8 cellular contexts compared by ENCODE assay signal in the genomic region with DNA sequence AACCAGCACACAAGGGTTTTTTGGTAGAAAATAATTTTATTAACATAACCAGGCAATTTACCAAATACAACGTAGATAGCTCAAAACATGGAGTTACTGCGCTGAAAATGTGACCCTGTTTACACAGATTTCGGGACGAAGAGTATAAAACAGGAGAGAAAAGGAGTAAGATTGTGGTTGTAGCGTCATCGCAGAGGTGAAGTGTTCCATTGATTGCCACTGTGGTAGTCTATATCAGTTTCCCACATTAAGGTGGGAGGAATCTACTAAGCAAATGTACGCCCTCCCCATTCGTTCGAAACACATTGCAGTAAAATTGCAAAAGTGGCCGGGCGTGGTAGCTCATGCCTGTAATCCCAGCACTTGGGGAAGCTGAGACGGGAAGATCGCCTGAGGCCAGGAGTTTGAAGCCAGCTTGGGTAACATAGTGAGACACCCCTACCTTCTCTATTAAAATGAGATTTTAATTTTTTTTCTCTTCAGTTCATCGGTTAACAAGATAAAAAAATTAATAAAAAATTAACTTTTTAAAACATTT. TPM values are rescaled to one million over a fixed set of nuclear protein-coding genes. Genes with fewer than 3 reads are reported as not detected.
DNase-seq lines count a peak whose midpoint lies in the region; ATAC-seq, FAIRE-seq and TF ChIP-seq lines count a peak whose summit lies in the region.
"Not testable (repeated sequence)": the region's sequence is repeated elsewhere in the genome, so short reads cannot be mapped to it uniquely, and the experiment has no call there.

No MANE protein-coding gene starts in this region.

- H3K9ac ChIP-seq in BLaER1 (peak overlapping the region; percentile 96; the same call in 1 of the 2 replicates), iPS-20b (ENCODE audit: low read depth, low read length) (peak overlapping the region; percentile 90; the same call in 1 of the 2 replicates)
- not testable (repeated sequence) for H3K9ac ChIP-seq in HUES6 (ENCODE audit: low read length); H1 (replicated peaks in 1 of 4; ENCODE audit: extremely low read depth in 1 of 4, low read depth in 3 of 4, low read length in 3 of 4)

- H3K36me3 ChIP-seq in BLaER1; HUES6 (ENCODE audit: control insufficient read depth, insufficient read depth, low read length); SJCRH30; H1 (ENCODE audit: control insufficient read depth in 2 of 4, insufficient read depth in 4 of 4, low read length in 3 of 4); iPS-20b (ENCODE audit: insufficient read depth, low read depth, low read length): not testable (repeated sequence)

- CTCF ChIA-PET in H1 (lab: Charles Lee; ENCODE audit: partially characterized antibody): not testable (repeated sequence)

- not testable (repeated sequence) for H2BK12ac ChIP-seq in H1 (ENCODE audit: low read depth, low read length)

- not testable (repeated sequence) for H3K18ac ChIP-seq in H1 (ENCODE audit: extremely low read depth, low read length)

- not testable (repeated sequence) for TF ChIP-seq CTCF in H1 (IDR thresholded peaks at IDR 0.05; ENCODE audit: control extremely low read depth in 1 of 3, insufficient read depth in 1 of 3, low read depth in 1 of 3, low read length in 3 of 3); nephron progenitor cell (IDR thresholded peaks at IDR 0.05)

- peaks cover 40% of the 10 kb centered on the region for H4K20me1 ChIP-seq in BLaER1
- H4K20me1 ChIP-seq in H1 (replicated peaks in 1 of 2; ENCODE audit: control insufficient read depth in 1 of 2, insufficient read depth in 2 of 2, low read length in 2 of 2): not testable (repeated sequence)

- not testable (repeated sequence) for TF ChIP-seq POLR2A in H1 (IDR thresholded peaks at IDR 0.05; ENCODE audit: control extremely low read depth in 1 of 2, low read depth in 2 of 2, low read length in 2 of 2)

- H3K23me2 ChIP-seq in H1 (ENCODE audit: low read depth, low read length): not testable (repeated sequence)

- peak overlapping the region; percentile 90 for H3K4me3 ChIP-seq in BLaER1
- H3K4me3 ChIP-seq in HUES6 (ENCODE audit: low read depth, low read length): peak overlapping the region; percentile 98
- peak overlapping the region; percentile 92 for H3K4me3 ChIP-seq in SJCRH30
- peak overlapping the region; percentile 62 to 83 (median 75) for H3K4me3 ChIP-seq in H1 (ENCODE audit: extremely low read depth in 1 of 4, insufficient read depth in 2 of 4, low read depth in 3 of 4, low read length in 4 of 4)
- H3K4me3 ChIP-seq in iPS-20b (ENCODE audit: low read length): peak overlapping the region; percentile 81

- H3K4me1 ChIP-seq in BLaER1: peaks cover 25% of the 10 kb centered on the region
- H3K4me1 ChIP-seq in HUES6 (ENCODE audit: control insufficient read depth, insufficient read depth, low read length); SJCRH30; H1 (replicated peaks in 1 of 4; ENCODE audit: control insufficient read depth in 3 of 4, insufficient read depth in 4 of 4, low read length in 3 of 4); iPS-20b (ENCODE audit: insufficient read depth, low read length): not testable (repeated sequence)

- H4K5ac ChIP-seq in H1 (ENCODE audit: insufficient read length, low read depth, low read length): not testable (repeated sequence)

- H3K4ac ChIP-seq in H1 (replicated peaks; ENCODE audit: insufficient read length, low read depth, low read length): not testable (repeated sequence)

- not testable (repeated sequence) for H2BK15ac ChIP-seq in H1 (ENCODE audit: low read length)

- not testable (repeated sequence) for H3K27ac Mint-ChIP-seq in activated naive CD8-positive, alpha-beta T cell; nephron progenitor cell
- H3K27ac Mint-ChIP-seq in stimulated activated naive B cell treated with anti-CD40 and anti-IgM and Interleukin-4, amounts not matched to agents 10 μg/mL and 1 μg/mL and 100 μg/mL, for 72 hours: peak overlapping the region; percentile 51

- H2BK120ac ChIP-seq in H1 (replicated peaks; ENCODE audit: low read depth, low read length): not testable (repeated sequence)

- H3K27ac ChIP-seq in BLaER1; HUES6 (ENCODE audit: low read depth, low read length); SJCRH30; H1 (ENCODE audit: low read depth, low read length); iPS-20b (ENCODE audit: low read length): not testable (repeated sequence)

- H3K9me3 Mint-ChIP-seq in activated naive CD8-positive, alpha-beta T cell (ENCODE audit: low read depth); nephron progenitor cell; stimulated activated naive B cell treated with anti-CD40 and anti-IgM and Interleukin-4, amounts not matched to agents 10 μg/mL and 1 μg/mL and 100 μg/mL, for 72 hours: not testable (repeated sequence)

- H3K79me2 ChIP-seq in H1 (ENCODE audit: control insufficient read depth in 1 of 2, insufficient read depth in 2 of 2, low read length in 2 of 2): peaks cover 2 to 19% of the 10 kb centered on the region in 2 experiments; a peak in 3 of 4 replicates

- FAIRE-seq in H1 (lab: Jason Lieb, UNC): not testable (repeated sequence)

- H3K27me3 Mint-ChIP-seq in activated naive CD8-positive, alpha-beta T cell; nephron progenitor cell (ENCODE audit: low read depth, poor library complexity); stimulated activated naive B cell treated with anti-CD40 and anti-IgM and Interleukin-4, amounts not matched to agents 10 μg/mL and 1 μg/mL and 100 μg/mL, for 72 hours: not testable (repeated sequence)

- not testable (repeated sequence) for H3K14ac ChIP-seq in H1 (ENCODE audit: insufficient read length)

- TF ChIP-seq RAD21 in H1 (IDR thresholded peaks at IDR 0.05 in 1 of 2, conservative IDR thresholded peaks at IDR 0.05 in 1 of 2; ENCODE audit: low read depth in 2 of 2, low read length in 2 of 2): not testable (repeated sequence)

- H3K27me3 ChIP-seq in BLaER1; HUES6 (ENCODE audit: control insufficient read depth, insufficient read depth, low read length); SJCRH30; H1 (replicated peaks in 1 of 4; ENCODE audit: control insufficient read depth in 3 of 4, extremely low read depth in 1 of 4, insufficient read depth in 3 of 4, low read length in 3 of 4); iPS-20b (ENCODE audit: insufficient read depth, low read length): not testable (repeated sequence)

- TF ChIP-seq EP300 in H1 (IDR thresholded peaks at IDR 0.05; ENCODE audit: borderline replicate concordance in 1 of 2, low read depth in 2 of 2, low read length in 2 of 2): not testable (repeated sequence)

- H3K56ac ChIP-seq in H1 (replicated peaks; ENCODE audit: insufficient read length, low read depth, low read length): not testable (repeated sequence)

- H3K4me3 Mint-ChIP-seq in activated naive CD8-positive, alpha-beta T cell: peak overlapping the region; percentile 89
- peak overlapping the region; percentile 93 for H3K4me3 Mint-ChIP-seq in nephron progenitor cell
- H3K4me3 Mint-ChIP-seq in stimulated activated naive B cell treated with anti-CD40 and anti-IgM and Interleukin-4, amounts not matched to agents 10 μg/mL and 1 μg/mL and 100 μg/mL, for 72 hours: peak overlapping the region in 1 of 2 donors; percentile 50

- H2AK5ac ChIP-seq in H1 (ENCODE audit: low read depth, low read length): not testable (repeated sequence)

- not testable (repeated sequence) for H4K91ac ChIP-seq in H1 (replicated peaks; ENCODE audit: insufficient read length, low read length)

- not testable (repeated sequence) for H4K8ac ChIP-seq in H1 (ENCODE audit: extremely low read depth, insufficient read depth, low read length)

- not testable (repeated sequence) for H3K23ac ChIP-seq in H1 (ENCODE audit: insufficient read length)

- POLR2A ChIA-PET in H1 (lab: Charles Lee; ENCODE audit: partially characterized antibody): not testable (repeated sequence)

- not testable (repeated sequence) for H2BK20ac ChIP-seq in H1 (ENCODE audit: low read length)

- not testable (repeated sequence) for ATAC-seq in stimulated activated naive B cell treated with anti-CD40 and anti-IgM and Interleukin-4, amounts not matched to agents 10 μg/mL and 1 μg/mL and 100 μg/mL, for 72 hours (replicated peaks)

- H2AFZ ChIP-seq in H1 (ENCODE audit: low read length): not testable (repeated sequence)

- H2BK5ac ChIP-seq in H1 (ENCODE audit: low read depth, low read length): not testable (repeated sequence)

- not testable (repeated sequence) for H3K36me3 Mint-ChIP-seq in activated naive CD8-positive, alpha-beta T cell; nephron progenitor cell (ENCODE audit: low read depth); stimulated activated naive B cell treated with anti-CD40 and anti-IgM and Interleukin-4, amounts not matched to agents 10 μg/mL and 1 μg/mL and 100 μg/mL, for 72 hours

- H3K4me2 ChIP-seq in BLaER1 (peak overlapping the region; percentile 100), H1 (ENCODE audit: insufficient read depth in 1 of 2, low read depth in 2 of 2, low read length in 2 of 2) (peak overlapping the region; percentile 86 to 99)

- WGBS in H1 (ENCODE audit: extremely low coverage in 1 of 2, insufficient coverage in 1 of 2, insufficient read length in 1 of 2, insufficient replicate concordance in 2 of 2, low coverage in 1 of 2, low lambda C conversion rate in 2 of 2, missing lambda C conversion rate in 1 of 2), 2 experiments: 78% methylated on average over 14 of the region's 14 CpGs; no CpG with 5 or more reads in 1 of the 2 experiments

- H3K79me1 ChIP-seq in H1 (ENCODE audit: low read depth, low read length): not testable (repeated sequence)

- peaks cover 15% of the 10 kb centered on the region for H3K4me1 Mint-ChIP-seq in activated naive CD8-positive, alpha-beta T cell (ENCODE audit: low read depth)
- H3K4me1 Mint-ChIP-seq in nephron progenitor cell: peaks cover 31% of the 10 kb centered on the region
- H3K4me1 Mint-ChIP-seq in stimulated activated naive B cell treated with anti-CD40 and anti-IgM and Interleukin-4, amounts not matched to agents 10 μg/mL and 1 μg/mL and 100 μg/mL, for 72 hours: peaks cover 13 to 20% of the 10 kb centered on the region in 2 donors

- not testable (repeated sequence) for H3K9me3 ChIP-seq in BLaER1; HUES6 (ENCODE audit: control insufficient read depth, insufficient read depth, low read depth, low read length); SJCRH30 (replicated peaks); H1 (ENCODE audit: insufficient read depth in 2 of 2, low read depth in 1 of 2, low read length in 1 of 2); iPS-20b (ENCODE audit: insufficient read depth, low read depth, low read length)

- DNase-seq in SJCRH30; H1 (ENCODE audit: low read depth in 1 of 2, low spot score in 2 of 2); nephron progenitor cell; stimulated activated naive B cell treated with anti-CD40 and anti-IgM and Interleukin-4, amounts not matched to agents 10 μg/mL and 1 μg/mL and 100 μg/mL, for 72 hours: not testable (repeated sequence)

RNA-seq across cellular contexts. Expression of a gene that starts 1.0 kb away (rescaled TPM):
- 37.5 and 48.7 TPM in 2 replicates for total RNA-seq in SJCRH30 (2014; rRNA removed; shearing (Covaris generic))
- 118 and 123 TPM in 2 replicates for total RNA-seq in H1 (2021; fragmentation: NEBNext Ultra II Directional; extraction: Animal tissue kit (Norgen Biotek cat#: 25700))
- polyA plus RNA-seq in H1 (2011; rRNA removed): 46.3 and 56.6 TPM in 2 replicates
- 71.2 TPM for polyA plus RNA-seq in H1 (2011; cell fraction: cytosol; rRNA removed)
- 69.2 TPM for polyA plus RNA-seq in H1 (2011; cell fraction: nucleus; rRNA removed)
- 82.7 to 93.1 TPM (median 88.1 TPM) in 4 replicates for polyA plus RNA-seq in H1 (2012, experiment 1 of 2)
- 14.1 TPM for polyA plus RNA-seq in H1 (2012, experiment 2 of 2)
- 53.2 TPM for polyA plus RNA-seq in H1 (2013, experiment 1 of 2)
- 55.1 TPM for polyA plus RNA-seq in H1 (2013, experiment 2 of 2)
- polyA minus RNA-seq in H1 (2011; rRNA and poly(A)+ RNA removed): 115 and 169 TPM in 2 replicates
- 43.0 TPM for polyA minus RNA-seq in H1 (2011; cell fraction: cytosol; rRNA and poly(A)+ RNA removed)
- polyA minus RNA-seq in H1 (2011; cell fraction: nucleus; rRNA and poly(A)+ RNA removed): 64.1 TPM

RNA-seq across cellular contexts. Expression of a gene that starts 36.6 kb away (rescaled TPM):
- total RNA-seq in SJCRH30 (2014; rRNA removed; shearing (Covaris generic)): 29.2 and 36.8 TPM in 2 replicates
- total RNA-seq in H1 (2021; fragmentation: NEBNext Ultra II Directional; extraction: Animal tissue kit (Norgen Biotek cat#: 25700)): 85.1 and 97.8 TPM in 2 replicates
- polyA plus RNA-seq in H1 (2011; rRNA removed): 58.1 and 60.0 TPM in 2 replicates
- polyA plus RNA-seq in H1 (2011; cell fraction: cytosol; rRNA removed): 65.3 TPM
- 399 TPM for polyA plus RNA-seq in H1 (2011; cell fraction: nucleus; rRNA removed)
- polyA plus RNA-seq in H1 (2012, experiment 1 of 2): 104 to 149 TPM (median 126 TPM) in 4 replicates
- 59.0 TPM for polyA plus RNA-seq in H1 (2012, experiment 2 of 2)
- 69.4 TPM for polyA plus RNA-seq in H1 (2013, experiment 1 of 2)
- polyA plus RNA-seq in H1 (2013, experiment 2 of 2): 64.8 TPM
- polyA minus RNA-seq in H1 (2011; rRNA and poly(A)+ RNA removed): 36.0 and 48.5 TPM in 2 replicates
- polyA minus RNA-seq in H1 (2011; cell fraction: cytosol; rRNA and poly(A)+ RNA removed): 37.4 TPM
- polyA minus RNA-seq in H1 (2011; cell fraction: nucleus; rRNA and poly(A)+ RNA removed): 101 TPM
